In genomic region chr5:152142845-152143469, GRCh38 we compare ENCODE assay signal across 1 cellular context.
A peak's percentile ranks its signal among the peaks of the same experiment; 100 is the strongest.
TF ChIP-seq lines count a peak whose summit lies in the region.

No MANE protein-coding gene starts in this region.

TF ChIP-seq in HepG2, 621 proteins besides CTCF, POLR2A, EP300 and RAD21 (continued from another document):
- TF ChIP-seq CBX5 (CRISPR knock-in tag; IDR thresholded peaks at IDR 0.05; ENCODE audit: borderline replicate concordance), result no peak
- TF ChIP-seq STAG1 (CRISPR knock-in tag; IDR thresholded peaks at IDR 0.05), result peak; percentile 77
- TF ChIP-seq PLRG1 (conservative IDR thresholded peaks at IDR 0.05), result no peak
- TF ChIP-seq NFYB (CRISPR knock-in tag; IDR thresholded peaks at IDR 0.05), result no peak
- no peak for TF ChIP-seq MIER2 (CRISPR knock-in tag; IDR thresholded peaks at IDR 0.05)
- no peak for TF ChIP-seq POLR2AphosphoS2 (IDR thresholded peaks at IDR 0.05; ENCODE audit: low read depth, low read length)
- no peak for TF ChIP-seq ZNF18 (CRISPR knock-in tag; IDR thresholded peaks at IDR 0.05; ENCODE audit: insufficient replicate concordance)
- peak; percentile 87 for TF ChIP-seq SMC3 (IDR thresholded peaks at IDR 0.05; ENCODE audit: low read length)
- no peak for TF ChIP-seq SIN3A (IDR thresholded peaks at IDR 0.05; ENCODE audit: borderline replicate concordance, low read depth, low read length)
